In the genomic region with DNA sequence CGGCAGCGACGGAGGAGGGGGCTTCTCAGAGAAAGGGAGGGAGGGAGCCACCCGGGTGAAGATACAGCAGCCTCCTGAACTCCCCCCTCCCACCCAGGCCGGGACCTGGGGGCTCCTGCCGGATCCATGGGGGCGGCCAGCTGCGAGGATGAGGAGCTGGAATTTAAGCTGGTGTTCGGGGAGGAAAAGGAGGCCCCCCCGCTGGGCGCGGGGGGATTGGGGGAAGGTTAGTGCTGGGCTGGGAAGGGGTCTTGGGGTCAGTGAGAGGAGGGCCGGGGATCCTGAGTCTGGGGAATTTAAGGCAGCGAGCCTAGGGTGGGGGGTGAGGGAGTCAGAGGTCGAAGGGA, we compare ENCODE assay signal across 8 cellular contexts. TPM values are rescaled to one million over a fixed set of nuclear protein-coding genes. Genes with fewer than 3 reads are reported as not detected.
DNase-seq lines count a peak whose midpoint lies in the region; TF ChIP-seq lines count a peak whose summit lies in the region.

No MANE protein-coding gene starts in this region.

- peaks cover 4% of the 10 kb centered on the region for H3K36me3 Mint-ChIP-seq in activated T-helper 1 cell treated with anti-CD3 and anti-CD28 coated beads, Interleukin-12 subunit alpha, Interleukin-12 subunit beta, Interleukin-2, Interleukin-4 antibody, amounts not matched to agents 30 ng/mL and 10 ng/mL and 1 ng/mL, durations not matched to agents 14 hours and 24 hours and 36 hours (ENCODE audit: low read depth)

- H3K4me2 ChIP-seq in DOHH2 (ENCODE audit: low read length) = peak overlapping the region; percentile 87

- no peak overlapping the region for H3K4me3 Mint-ChIP-seq in activated T-helper 1 cell treated with anti-CD3 and anti-CD28 coated beads, Interleukin-12 subunit alpha, Interleukin-12 subunit beta, Interleukin-2, Interleukin-4 antibody, amounts not matched to agents 30 ng/mL and 10 ng/mL and 1 ng/mL, durations not matched to agents 14 hours and 24 hours and 36 hours

- H3K9me3 ChIP-seq in DOHH2 (ENCODE audit: control insufficient read depth, insufficient read depth, low read length) (no peaks in the 10 kb centered on the region), SJCRH30 (replicated peaks) (no peaks in the 10 kb centered on the region)

- DNase-seq in SJCRH30 (peak in 1 of 2 experiments; percentile 38), fibroblast of mammary gland (ENCODE audit: low read depth) (no peak), foreskin melanocyte (no peak), HUDEP-2 (lab: John Stamatoyannopoulos, UW; ENCODE audit: unreplicated experiment in 76 of 76) (no peak), GOT3 (lab: John Stamatoyannopoulos, UW) (no peak)
- DNase-seq in activated T-helper 1 cell treated with anti-CD3 and anti-CD28 coated beads, Interleukin-12 subunit alpha, Interleukin-12 subunit beta, Interleukin-2, Interleukin-4 antibody, amounts not matched to agents 30 ng/mL and 10 ng/mL and 1 ng/mL, durations not matched to agents 14 hours and 24 hours and 36 hours (ENCODE audit: low spot score) = no peak

- no peaks in the 10 kb centered on the region for H3K9me2 ChIP-seq in DOHH2 (replicated peaks; ENCODE audit: control insufficient read depth, low read length)

- TF ChIP-seq CTCF in DOHH2 (IDR thresholded peaks at IDR 0.05; ENCODE audit: low read depth, low read length, poor library complexity, severe bottlenecking) (no peak), fibroblast of mammary gland (conservative IDR thresholded peaks at IDR 0.05; ENCODE audit: control insufficient read depth, insufficient read depth, low read depth, low read length) (no peak)

- H3K4me1 Mint-ChIP-seq in activated T-helper 1 cell treated with anti-CD3 and anti-CD28 coated beads, Interleukin-12 subunit alpha, Interleukin-12 subunit beta, Interleukin-2, Interleukin-4 antibody, amounts not matched to agents 30 ng/mL and 10 ng/mL and 1 ng/mL, durations not matched to agents 14 hours and 24 hours and 36 hours (ENCODE audit: low read depth) = peaks cover 23% of the 10 kb centered on the region

- H3K9me3 Mint-ChIP-seq in activated T-helper 1 cell treated with anti-CD3 and anti-CD28 coated beads, Interleukin-12 subunit alpha, Interleukin-12 subunit beta, Interleukin-2, Interleukin-4 antibody, amounts not matched to agents 30 ng/mL and 10 ng/mL and 1 ng/mL, durations not matched to agents 14 hours and 24 hours and 36 hours = no peaks in the 10 kb centered on the region

- peaks cover 33% of the 10 kb centered on the region for H3K36me3 ChIP-seq in DOHH2 (ENCODE audit: control insufficient read depth, low read length)
- peaks cover 4% of the 10 kb centered on the region for H3K36me3 ChIP-seq in SJCRH30
- no peaks in the 10 kb centered on the region for H3K36me3 ChIP-seq in rectal smooth muscle tissue (ENCODE audit: control insufficient read depth, insufficient read depth, low read length)

- H4K20me1 ChIP-seq in DOHH2 (ENCODE audit: control insufficient read depth, insufficient read depth, low read depth, low read length) = no peaks in the 10 kb centered on the region

- peak overlapping the region; percentile 90 for H3K27ac ChIP-seq in DOHH2 (ENCODE audit: low read depth, low read length)
- peak overlapping the region; percentile 67; the same call in 1 of the 2 replicates for H3K27ac ChIP-seq in SJCRH30
- H3K27ac ChIP-seq in rectal smooth muscle tissue (ENCODE audit: low read depth, low read length) = peak overlapping the region; percentile 99

- no peak overlapping the region for H3K27ac Mint-ChIP-seq in activated T-helper 1 cell treated with anti-CD3 and anti-CD28 coated beads, Interleukin-12 subunit alpha, Interleukin-12 subunit beta, Interleukin-2, Interleukin-4 antibody, amounts not matched to agents 30 ng/mL and 10 ng/mL and 1 ng/mL, durations not matched to agents 14 hours and 24 hours and 36 hours

- 0 out of 2 replicates have a peak, but pooled peaks cover 6% of the 10 kb centered on the region for H3F3A ChIP-seq in DOHH2 (ENCODE audit: control insufficient read depth, insufficient read depth)

- intact Hi-C loops in activated T-helper 1 cell treated with anti-CD3 and anti-CD28 coated beads, Interleukin-12 subunit alpha, Interleukin-12 subunit beta, Interleukin-2, Interleukin-4 antibody, amounts not matched to agents 30 ng/mL and 10 ng/mL and 1 ng/mL, durations not matched to agents 14 hours and 24 hours and 36 hours (cut with micrococcal nuclease) = no loop called here

- H3K27me3 Mint-ChIP-seq in activated T-helper 1 cell treated with anti-CD3 and anti-CD28 coated beads, Interleukin-12 subunit alpha, Interleukin-12 subunit beta, Interleukin-2, Interleukin-4 antibody, amounts not matched to agents 30 ng/mL and 10 ng/mL and 1 ng/mL, durations not matched to agents 14 hours and 24 hours and 36 hours (ENCODE audit: insufficient read depth) = peaks cover 50% of the 10 kb centered on the region

- H3K27me3 ChIP-seq in DOHH2 (ENCODE audit: control insufficient read depth, low read length) (no peaks in the 10 kb centered on the region), SJCRH30 (no peaks in the 10 kb centered on the region), rectal smooth muscle tissue (ENCODE audit: control insufficient read depth, insufficient read depth, low read length) (no peaks in the 10 kb centered on the region)

- H3K9ac ChIP-seq in rectal smooth muscle tissue (ENCODE audit: low read length) = peak overlapping the region; percentile 68

- H3K79me2 ChIP-seq in DOHH2 (ENCODE audit: control insufficient read depth, low read length) = peaks cover 14% of the 10 kb centered on the region

- H3K4me3 ChIP-seq in DOHH2 (ENCODE audit: low read length) (peak overlapping the region; percentile 88), SJCRH30 (peak overlapping the region; percentile 93), fibroblast of mammary gland (ENCODE audit: control insufficient read depth, low read depth, low read length) (peak overlapping the region; percentile 73), rectal smooth muscle tissue (ENCODE audit: low read length) (peak overlapping the region; percentile 75)

- H3K4me1 ChIP-seq in DOHH2 (ENCODE audit: control insufficient read depth, low read length) (peaks cover 44% of the 10 kb centered on the region), SJCRH30 (peaks cover 3% of the 10 kb centered on the region), rectal smooth muscle tissue (ENCODE audit: control insufficient read depth, insufficient read depth, low read length) (peaks cover 14% of the 10 kb centered on the region)

RNA-seq across cellular contexts. Expression of a gene that starts 0.2 kb away (rescaled TPM):
- total RNA-seq in SJCRH30 (2014; rRNA removed; shearing (Covaris generic)) = 33.3 and 39.3 TPM in 2 replicates
- not detected in 2 replicates for total RNA-seq in activated T-helper 1 cell treated with anti-CD3 and anti-CD28 coated beads, Interleukin-12 subunit alpha, Interleukin-12 subunit beta, Interleukin-2, Interleukin-4 antibody, amounts not matched to agents 30 ng/mL and 10 ng/mL and 1 ng/mL, durations not matched to agents 14 hours and 24 hours and 36 hours

RNA-seq across cellular contexts. Expression of a gene that starts 28.4 kb away (rescaled TPM):
- total RNA-seq in SJCRH30 (2014; rRNA removed; shearing (Covaris generic)) = not detected in 2 replicates
- total RNA-seq in activated T-helper 1 cell treated with anti-CD3 and anti-CD28 coated beads, Interleukin-12 subunit alpha, Interleukin-12 subunit beta, Interleukin-2, Interleukin-4 antibody, amounts not matched to agents 30 ng/mL and 10 ng/mL and 1 ng/mL, durations not matched to agents 14 hours and 24 hours and 36 hours = 14.3 and 14.5 TPM in 2 replicates

RNA-seq across cellular contexts. Expression of a gene that starts 30.6 kb away (rescaled TPM):
- total RNA-seq in SJCRH30 (2014; rRNA removed; shearing (Covaris generic)) = 11.9 and 12.1 TPM in 2 replicates
- total RNA-seq in activated T-helper 1 cell treated with anti-CD3 and anti-CD28 coated beads, Interleukin-12 subunit alpha, Interleukin-12 subunit beta, Interleukin-2, Interleukin-4 antibody, amounts not matched to agents 30 ng/mL and 10 ng/mL and 1 ng/mL, durations not matched to agents 14 hours and 24 hours and 36 hours = 0.02 TPM in 1 of 2 replicates, not detected in the other

RNA-seq across cellular contexts. Expression of a gene that starts 33.3 kb away (rescaled TPM):
- 0.03 TPM in 1 of 2 replicates, not detected in the other for total RNA-seq in SJCRH30 (2014; rRNA removed; shearing (Covaris generic))
- total RNA-seq in activated T-helper 1 cell treated with anti-CD3 and anti-CD28 coated beads, Interleukin-12 subunit alpha, Interleukin-12 subunit beta, Interleukin-2, Interleukin-4 antibody, amounts not matched to agents 30 ng/mL and 10 ng/mL and 1 ng/mL, durations not matched to agents 14 hours and 24 hours and 36 hours = 0.93 and 1.5 TPM in 2 replicates

RNA-seq across cellular contexts. Expression of a gene that starts 56.9 kb away (rescaled TPM):
- total RNA-seq in SJCRH30 (2014; rRNA removed; shearing (Covaris generic)) = 2.0 and 3.8 TPM in 2 replicates
- 10.1 and 11.1 TPM in 2 replicates for total RNA-seq in activated T-helper 1 cell treated with anti-CD3 and anti-CD28 coated beads, Interleukin-12 subunit alpha, Interleukin-12 subunit beta, Interleukin-2, Interleukin-4 antibody, amounts not matched to agents 30 ng/mL and 10 ng/mL and 1 ng/mL, durations not matched to agents 14 hours and 24 hours and 36 hours

Comparison
In these comparisons a context has a peak if more than half of its experiments do, and no peak if none do; other contexts are left out.
1. RNA of a gene that starts 0.2 kb away (total RNA-seq): 33.3 to 39.3 TPM in SJCRH30; not detected in activated T-helper 1 cell treated with anti-CD3 and anti-CD28 coated beads, Interleukin-12 subunit alpha, Interleukin-12 subunit beta, Interleukin-2, Interleukin-4 antibody, amounts not matched to agents 30 ng/mL and 10 ng/mL and 1 ng/mL, durations not matched to agents 14 hours and 24 hours and 36 hours; every median in the first group is over 10 times any median in the second.
2. RNA of a gene that starts 28.4 kb away (total RNA-seq): 14.3 to 14.5 TPM in activated T-helper 1 cell treated with anti-CD3 and anti-CD28 coated beads, Interleukin-12 subunit alpha, Interleukin-12 subunit beta, Interleukin-2, Interleukin-4 antibody, amounts not matched to agents 30 ng/mL and 10 ng/mL and 1 ng/mL, durations not matched to agents 14 hours and 24 hours and 36 hours; not detected in SJCRH30; every median in the first group is over 10 times any median in the second.
3. RNA of a gene that starts 30.6 kb away (total RNA-seq): 11.9 to 12.1 TPM in SJCRH30; 0.02 TPM in activated T-helper 1 cell treated with anti-CD3 and anti-CD28 coated beads, Interleukin-12 subunit alpha, Interleukin-12 subunit beta, Interleukin-2, Interleukin-4 antibody, amounts not matched to agents 30 ng/mL and 10 ng/mL and 1 ng/mL, durations not matched to agents 14 hours and 24 hours and 36 hours; every median in the first group is over 10 times any median in the second.
4. Peak in every context shown above with its lines, with median percentiles within 50 percentile points of each other: H3K27ac ChIP-seq and H3K4me3 ChIP-seq.